Comparison of ENCODE assay signal across 1 cellular context in the genomic region with DNA sequence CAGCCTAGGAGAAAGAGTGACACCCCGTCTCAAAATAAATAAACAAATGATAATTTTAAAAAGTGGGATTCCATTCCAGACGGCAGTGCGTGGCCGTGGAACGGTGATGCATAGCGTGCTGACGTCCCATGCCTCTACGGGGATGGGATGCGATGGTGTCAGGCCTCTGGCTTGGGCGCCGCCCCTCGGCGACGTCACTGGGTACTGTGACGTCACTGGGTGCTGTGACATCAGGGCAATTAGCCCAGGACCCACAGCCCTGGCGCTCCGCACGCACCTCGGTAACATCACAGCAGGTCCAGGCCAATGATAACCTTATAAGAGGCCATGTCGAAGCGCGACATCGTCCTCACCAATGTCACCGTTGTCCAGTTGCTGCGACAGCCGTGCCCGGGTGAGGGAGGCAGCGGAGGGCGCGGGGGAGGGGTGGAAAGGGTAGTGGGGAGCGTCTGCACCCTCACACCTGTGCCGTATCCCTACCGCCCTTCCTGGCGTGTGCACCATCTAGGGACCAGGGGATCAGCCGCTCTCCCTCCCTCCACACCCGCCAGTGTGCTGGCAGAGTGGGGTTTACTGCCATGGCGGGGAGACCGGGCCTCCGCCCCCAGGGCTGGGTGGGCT.
TF ChIP-seq lines count a peak whose summit lies in the region.

A gene (plus strand): TSS at position 256 of the 621 bp plus-strand sequence. CDS start 72 bp downstream, at position 328.

TF ChIP-seq in A549, 52 proteins besides CTCF, POLR2A, EP300 and RAD21:
- TF ChIP-seq RCOR1 (IDR thresholded peaks at IDR 0.05; ENCODE audit: low read depth, low read length) (no peak), JUN (IDR thresholded peaks at IDR 0.05) (0 out of 5 replicates have a peak, but pooled peaks of 1 of the 2 experiments have one; percentile 10), RFX5 (IDR thresholded peaks at IDR 0.05) (0 out of 2 replicates have a peak, but pooled peaks have one; percentile 30)
